Comparison of ENCODE assay signal across 12 cellular contexts in the genomic region with DNA sequence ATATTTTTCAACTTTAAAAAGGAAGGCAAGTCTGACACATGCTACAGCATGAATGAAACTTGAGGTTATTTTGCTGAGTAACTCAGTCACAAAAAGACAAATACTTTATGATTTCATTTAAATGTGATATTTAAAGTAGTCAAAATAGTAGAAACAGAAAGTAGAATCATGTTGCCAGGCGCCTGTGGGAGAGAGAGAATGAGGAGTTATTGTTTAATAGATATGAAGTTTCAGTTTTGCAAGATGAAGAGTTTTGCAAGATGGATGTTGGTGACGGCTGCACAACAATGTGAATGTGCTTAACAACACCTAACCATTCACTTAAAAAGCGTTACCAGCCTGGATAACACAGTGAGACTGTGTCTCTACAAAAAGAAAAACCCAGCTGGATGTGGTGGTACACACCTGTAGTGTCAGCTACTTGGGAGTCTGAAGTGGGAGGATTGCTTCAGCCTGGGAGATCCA. TPM values are rescaled to one million over a fixed set of nuclear protein-coding genes. Genes with fewer than 3 reads are reported as not detected.
DNase-seq lines count a peak whose midpoint lies in the region; ATAC-seq and TF ChIP-seq lines count a peak whose summit lies in the region.
"Had no signal": no experiment of that assay in that cellular context is flagged by ENCODE, and none has a peak within 500 bp of the region (broad histone marks: within the 10 kb centered on the region; RNA-seq: fewer than 3 reads in every experiment).

No MANE protein-coding gene starts in this region.

- H3K4me3 Mint-ChIP-seq in T-helper 17 cell, result peak overlapping the region; percentile 56

- H3K9me3 ChIP-seq in A673 (ENCODE audit: low read depth, low read length, poor library complexity, severe bottlenecking) (peaks cover 7% of the 10 kb centered on the region), T-helper 17 cell (ENCODE audit: control insufficient read depth, low read length, poor library complexity, severe bottlenecking) (no peaks in the 10 kb centered on the region)

- TF ChIP-seq CTCF in A673 (conservative IDR thresholded peaks at IDR 0.05; ENCODE audit: low read depth, low read length), result no peak

- BruUV-seq in A673 (replicated peaks; lab: Mats Ljungman, UMichigan), result no TSS peak

- H3K27ac Mint-ChIP-seq in T-helper 17 cell, result peak overlapping the region; percentile 88

- H3K4me1 ChIP-seq in A673 (ENCODE audit: insufficient read depth, low read length, poor library complexity, severe bottlenecking), result peaks cover 57% of the 10 kb centered on the region

- H3K27me3 ChIP-seq in A673 (replicated peaks; ENCODE audit: insufficient read depth, low read depth, low read length, poor library complexity), result no peaks in the 10 kb centered on the region
- H3K27me3 ChIP-seq: BLaER1 treated with 17β-estradiol and CSF1 and Interleukin-3, amounts not matched to agents 10 nM and 100 nM had no signal

- no peaks in the 10 kb centered on the region for H3K36me3 ChIP-seq in A673 (ENCODE audit: insufficient read depth, low read length, poor library complexity, severe bottlenecking)
- H3K36me3 ChIP-seq: BLaER1 treated with 17β-estradiol and CSF1 and Interleukin-3, amounts not matched to agents 10 nM and 100 nM had no signal

- POLR2A ChIA-PET in A673 (lab: Charles Lee; ENCODE audit: low non-redundant PET), result no interaction called here

- no peaks in the 10 kb centered on the region for H3K36me3 Mint-ChIP-seq in T-helper 17 cell (ENCODE audit: low read depth)

- peak overlapping the region; percentile 83 for H3K27ac ChIP-seq in A673 (ENCODE audit: low read depth, low read length, poor library complexity, severe bottlenecking)
- H3K27ac ChIP-seq: BLaER1 treated with 17β-estradiol and CSF1 and Interleukin-3, amounts not matched to agents 10 nM and 100 nM had no signal

- no peaks in the 10 kb centered on the region for H3K27me3 Mint-ChIP-seq in T-helper 17 cell

- TF ChIP-seq POLR2A in GM18505 (IDR thresholded peaks at IDR 0.05; ENCODE audit: borderline replicate concordance, extremely low read depth, insufficient read depth, insufficient read length), result no peak

- intact Hi-C loops in A673 (cut with micrococcal nuclease; ENCODE audit: unreplicated experiment) (no loop called here), Right ventricle myocardium superior (cut with DNase I) (no loop called here)

- CTCF ChIA-PET in A673 (lab: Charles Lee), result no interaction called here

- H3K4me1 Mint-ChIP-seq in T-helper 17 cell, result peaks cover 22% of the 10 kb centered on the region

- DNase-seq in A673 (ENCODE audit: low spot score), result no peak
- no peak for DNase-seq in T-helper 17 cell
- DNase-seq in Right ventricle myocardium superior, result no peak
- DNase-seq in 8988T, result no peak
- DNase-seq: NCI-H1048, NCI-H510A treated with DMSO at 0.1 percent for 48 hours, SIG-M5 had no signal

- H3K4me3 ChIP-seq in A673 (ENCODE audit: low read depth, low read length, poor library complexity, severe bottlenecking), result no peak overlapping the region
- H3K4me3 ChIP-seq: BLaER1 treated with 17β-estradiol and CSF1 and Interleukin-3, amounts not matched to agents 10 nM and 100 nM had no signal

- peak; percentile 80 for ATAC-seq in GM18511 (IDR thresholded peaks at IDR 0.05; ENCODE audit: unreplicated experiment)
- ATAC-seq in HG02798 (IDR thresholded peaks at IDR 0.05; ENCODE audit: poor library complexity, unreplicated experiment), result peak; percentile 75
- peak; percentile 23 for ATAC-seq in T-helper 17 cell
- no peak for ATAC-seq in HG02588 (IDR thresholded peaks at IDR 0.05; ENCODE audit: unreplicated experiment)
- no peak for ATAC-seq in Right ventricle myocardium superior (ENCODE audit: poor library complexity)
- no peak for ATAC-seq in GM18505 (IDR thresholded peaks at IDR 0.05; ENCODE audit: unreplicated experiment)

RNA-seq across cellular contexts. Expression of gene ATP1A1, which starts 20.7 kb away (rescaled TPM):
- 1,293 and 1,420 TPM in 2 replicates for total RNA-seq in A673 (2021)
- 100 to 1,000 TPM; 259 to 313 TPM for total RNA-seq in T-helper 17 cell
- 255 TPM for total RNA-seq in Right ventricle myocardium superior

Comparison
In these comparisons a context has a peak if more than half of its experiments do, and no peak if none do; other contexts are left out.
1. ATAC-seq: peak in GM18511 (single experiment), HG02798 (single experiment) and T-helper 17 cell (single experiment); none in HG02588 (single experiment), Right ventricle myocardium superior (single experiment) and GM18505 (single experiment).